Comparison of ENCODE assay signal across 12 cellular contexts in genomic region chr18:58101291-58101706, GRCh38. TPM values are rescaled to one million over a fixed set of nuclear protein-coding genes. Genes with fewer than 3 reads are reported as not detected.
DNase-seq lines count a peak whose midpoint lies in the region; ATAC-seq and TF ChIP-seq lines count a peak whose summit lies in the region.
"Had no signal": no experiment of that assay in that cellular context is flagged by ENCODE, and none has a peak within 500 bp of the region (broad histone marks: within the 10 kb centered on the region; RNA-seq: fewer than 3 reads in every experiment).

No MANE protein-coding gene starts in this region.

- DNase-seq in amygdala (lab: John Stamatoyannopoulos, UW) (peak in 51 of 56 donors; percentile 13 to 91 (median 61)), nucleus accumbens (lab: John Stamatoyannopoulos, UW) (peak in 53 of 56 donors; percentile 14 to 87 (median 67)), uterus (no peak), foreskin fibroblast (no peak), osteoblast (ENCODE audit: insufficient read length, low spot score, missing footprints) (no peak)
- DNase-seq: NCI-H226, right cardiac atrium, trophoblast cell had no signal

- no peak overlapping the region for H3K4me2 ChIP-seq in osteoblast (ENCODE audit: insufficient read depth, low read length)

- H3K36me3 ChIP-seq in uterus = no peaks in the 10 kb centered on the region
- H3K36me3 ChIP-seq in osteoblast (ENCODE audit: insufficient read depth, low read length) = no peaks in the 10 kb centered on the region

- H4K20me1 ChIP-seq in osteoblast (ENCODE audit: insufficient read depth, low read length) = no peaks in the 10 kb centered on the region

- no peak overlapping the region for H3K27ac ChIP-seq in uterus
- no peak overlapping the region for H3K27ac ChIP-seq in osteoblast (ENCODE audit: low read depth, low read length)
- H3K27ac ChIP-seq: C4-2B had no signal

- intact Hi-C loops in uterus (cut with DNase I; ENCODE audit: low total_unique reads) = no loop called here

- no peak for TF ChIP-seq POLR2A in uterus (IDR thresholded peaks at IDR 0.05)

- H3K9me3 ChIP-seq in uterus = no peaks in the 10 kb centered on the region
- no peaks in the 10 kb centered on the region for H3K9me3 ChIP-seq in osteoblast (ENCODE audit: low read depth, low read length)

- H2AFZ ChIP-seq in osteoblast (ENCODE audit: low read length) = no peak overlapping the region

- H3K79me2 ChIP-seq in osteoblast (ENCODE audit: insufficient read depth, low read length) = no peaks in the 10 kb centered on the region

- TF ChIP-seq CTCF in uterus (IDR thresholded peaks at IDR 0.05) (no peak), foreskin fibroblast (IDR thresholded peaks at IDR 0.05; ENCODE audit: low read depth, low read length) (no peak), osteoblast (IDR thresholded peaks at IDR 0.05; ENCODE audit: extremely low read depth, low read depth, low read length) (no peak)

- H3K4me3 ChIP-seq in uterus (no peak overlapping the region), foreskin fibroblast (ENCODE audit: low read depth in 1 of 2, low read length in 2 of 2) (no peak overlapping the region), osteoblast (ENCODE audit: insufficient read depth, low read length) (no peak overlapping the region)

- H3K4me1 ChIP-seq in uterus (no peaks in the 10 kb centered on the region), osteoblast (ENCODE audit: insufficient read depth, low read length) (no peaks in the 10 kb centered on the region)

- no peaks in the 10 kb centered on the region for H3K27me3 ChIP-seq in uterus
- peaks cover 8% of the 10 kb centered on the region for H3K27me3 ChIP-seq in osteoblast (ENCODE audit: insufficient read depth, low read length)

- ATAC-seq in GM18909 (IDR thresholded peaks at IDR 0.05; ENCODE audit: poor library complexity, unreplicated experiment) = peak; percentile 58
- ATAC-seq in HG02943 (IDR thresholded peaks at IDR 0.05; ENCODE audit: low read depth, unreplicated experiment) = peak; percentile 55
- ATAC-seq in HG03439 (IDR thresholded peaks at IDR 0.05; ENCODE audit: unreplicated experiment) = no peak
- ATAC-seq: right cardiac atrium had no signal

RNA-seq across cellular contexts. Expression of gene NEDD4L, which starts 57.3 kb away (rescaled TPM):
- 10 to 100 TPM in 3 of 4 donors, 1 to 10 TPM in 1; 6.2 to 45.9 (median 32.3) TPM for total RNA-seq in uterus
- 20.3 and 30.0 TPM in 2 replicates for total RNA-seq in osteoblast

Comparison
In these comparisons a context has a peak if more than half of its experiments do, and no peak if none do; other contexts are left out.
1. DNase-seq: peak in amygdala (51 of 56) and nucleus accumbens (53 of 56); none in uterus (0 of 2), foreskin fibroblast (0 of 2) and osteoblast (single experiment).